In genomic region chr4:4542824-4543485, GRCh38 we compare ENCODE assay signal across 8 cellular contexts. TPM values are rescaled to one million over a fixed set of nuclear protein-coding genes. Genes with fewer than 3 reads are reported as not detected.
DNase-seq lines count a peak whose midpoint lies in the region; ATAC-seq and TF ChIP-seq lines count a peak whose summit lies in the region.

No MANE protein-coding gene starts in this region.

- H3K36me3 ChIP-seq in smooth muscle cell (ENCODE audit: low read depth) = no peaks in the 10 kb centered on the region

- TF ChIP-seq CTCF in fibroblast of pulmonary artery (IDR thresholded peaks at IDR 0.05; ENCODE audit: low read length, missing control alignments) (no peak), smooth muscle cell (IDR thresholded peaks at IDR 0.05; ENCODE audit: borderline replicate concordance, insufficient read depth, poor library complexity, severe bottlenecking) (no peak)

- H3K9me3 ChIP-seq in smooth muscle cell (replicated peaks; ENCODE audit: low read depth) = no peaks in the 10 kb centered on the region

- H2AFZ ChIP-seq in smooth muscle cell (ENCODE audit: low read depth) = peak overlapping the region; percentile 90

- H3K9ac ChIP-seq in smooth muscle cell (ENCODE audit: low read depth) = peak overlapping the region; percentile 97

- peak overlapping the region; percentile 95 for H3K4me2 ChIP-seq in smooth muscle cell

- H4K20me1 ChIP-seq in smooth muscle cell (ENCODE audit: low read depth) = peaks cover 25% of the 10 kb centered on the region

- H3K4me3 ChIP-seq in fibroblast of pulmonary artery (replicated peaks; ENCODE audit: low read depth, low read length) (peak overlapping the region; percentile 83), smooth muscle cell (peak overlapping the region; percentile 79)

- DNase-seq in NCI-H2227 (lab: John Stamatoyannopoulos, UW; ENCODE audit: unreplicated experiment) (peak; percentile 24), NCI-H2227 treated with DMSO at 0.1 percent for 48 hours (lab: John Stamatoyannopoulos, UW) (no peak), RPMI8226 (peak; percentile 11), fibroblast of pulmonary artery (ENCODE audit: low read depth) (no peak), smooth muscle cell (lab: John Stamatoyannopoulos, UW; ENCODE audit: unreplicated experiment) (no peak), globus pallidus (ENCODE audit: low spot score) (no peak)
- no peak for DNase-seq in activated effector memory CD4-positive, alpha-beta T cell treated with anti-CD3 and anti-CD28 coated beads, Interleukin-2, amount 50 U/mL, for 16 hours

- no peak for ATAC-seq in GM21528 (IDR thresholded peaks at IDR 0.05; ENCODE audit: low FRiP score, unreplicated experiment)

- H3K4me1 ChIP-seq in smooth muscle cell (ENCODE audit: low read depth) = peaks cover 18% of the 10 kb centered on the region

- peaks cover 39% of the 10 kb centered on the region for H3K79me2 ChIP-seq in smooth muscle cell (ENCODE audit: low read depth)

- 21% methylated on average over 11 of the region's 11 CpGs for WGBS in smooth muscle cell (ENCODE audit: low lambda C conversion rate)

- no peaks in the 10 kb centered on the region for H3F3A ChIP-seq in smooth muscle cell (ENCODE audit: low read depth)

- no peak overlapping the region for H3K27ac ChIP-seq in smooth muscle cell (ENCODE audit: low read depth)

- H3K27me3 ChIP-seq in smooth muscle cell (ENCODE audit: low read depth) = no peaks in the 10 kb centered on the region

RNA-seq across cellular contexts. Expression of gene STX18, which starts 1.1 kb away (rescaled TPM):
- total RNA-seq in smooth muscle cell = 17.7 and 26.0 TPM in 2 replicates
- polyA plus RNA-seq in smooth muscle cell = 23.3 and 26.6 TPM in 2 replicates

Comparison
In these comparisons a context has a peak if more than half of its experiments do, and no peak if none do; other contexts are left out.
1. DNase-seq: peak in NCI-H2227 (single experiment) and RPMI8226 (single experiment); none in NCI-H2227 treated with DMSO at 0.1 percent for 48 hours (single experiment), fibroblast of pulmonary artery (single experiment), smooth muscle cell (single experiment), activated effector memory CD4-positive, alpha-beta T cell treated with anti-CD3 and anti-CD28 coated beads, Interleukin-2, amount 50 U/mL, for 16 hours (single experiment) and globus pallidus (single experiment).